Comparison of ENCODE assay signal across 19 cellular contexts in genomic region chr22:27239520-27239919, GRCh38.
DNase-seq lines count a peak whose midpoint lies in the region; ATAC-seq and TF ChIP-seq lines count a peak whose summit lies in the region.
"Had no signal": no experiment of that assay in that cellular context is flagged by ENCODE, and none has a peak within 500 bp of the region (broad histone marks: within the 10 kb centered on the region; RNA-seq: fewer than 3 reads in every experiment).

No MANE protein-coding gene starts in this region.

- intact Hi-C loops in lower leg skin (cut with DNase I; ENCODE audit: low total_unique reads): no loop called here

- no peaks in the 10 kb centered on the region for H3K4me1 Mint-ChIP-seq in activated naive CD8-positive, alpha-beta T cell treated with anti-CD3 and anti-CD28 coated beads for 36 hours
- H3K4me1 Mint-ChIP-seq in naive thymus-derived CD8-positive, alpha-beta T cell: no peaks in the 10 kb centered on the region
- H3K4me1 Mint-ChIP-seq: activated CD4-positive, alpha-beta T cell treated with anti-CD3 and anti-CD28 coated beads for 36 hours; activated naive CD8-positive, alpha-beta T cell treated with anti-CD3 and anti-CD28 coated beads, Interleukin-2, amount 10 ng/mL, durations not matched to agents 7 days and 5 days; activated T-helper 17 cell treated with anti-CD3 and anti-CD28 coated beads, Interleukin-2, amount 50 U/mL, for 72 hours; CD4-positive, CD25-positive, alpha-beta regulatory T cell had no signal

- no peak overlapping the region for H2AFZ ChIP-seq in hepatocyte

- H3K4me2 ChIP-seq in hepatocyte: no peak overlapping the region

- TF ChIP-seq CTCF in HEK293 (tag by site-specific recombination; IDR thresholded peaks at IDR 0.05) (no peak), choroid plexus epithelial cell (conservative IDR thresholded peaks at IDR 0.05; ENCODE audit: low read depth, low read length) (peak; percentile 41), hepatocyte (IDR thresholded peaks at IDR 0.05; ENCODE audit: poor library complexity) (no peak), retinal pigment epithelial cell (conservative IDR thresholded peaks at IDR 0.05; ENCODE audit: low read depth, low read length) (peak; percentile 1), lower leg skin (IDR thresholded peaks at IDR 0.05) (no peak)

- CTCF ChIA-PET in HEK293 (lab: Yijun Ruan, JAX): interaction anchor here (1.1 to 1.2 kb wide), 2 partner anchors 9 to 105 kb away, joined by 3 to 5 read pairs; no protein-coding TSS in a partner anchor

- H3K9me3 ChIP-seq in HEK293 (ENCODE audit: control insufficient read depth, insufficient read depth, low read depth, low read length) (no peaks in the 10 kb centered on the region), hepatocyte (ENCODE audit: low read depth) (no peaks in the 10 kb centered on the region)
- H3K9me3 ChIP-seq: body of pancreas, suprapubic skin had no signal

- POLR2A ChIA-PET in HEK293 (lab: Yijun Ruan, JAX): interaction anchor here (0.7 to 1.6 kb wide), 8 partner anchors 15 to 561 kb away, joined by 3 to 5 read pairs (median 4); no protein-coding TSS in a partner anchor
- POLR2A ChIA-PET in naive thymus-derived CD8-positive, alpha-beta T cell (lab: Charles Lee): no interaction called here

- H3K9me2 ChIP-seq in hepatocyte (replicated peaks; ENCODE audit: insufficient read depth): no peaks in the 10 kb centered on the region

- H3K9me3 Mint-ChIP-seq in activated naive CD8-positive, alpha-beta T cell treated with anti-CD3 and anti-CD28 coated beads for 36 hours: peaks cover 1% of the 10 kb centered on the region
- H3K9me3 Mint-ChIP-seq in naive thymus-derived CD8-positive, alpha-beta T cell: peaks cover 0 to 7% (median 0%) of the 10 kb centered on the region in 9 donors
- H3K9me3 Mint-ChIP-seq: activated naive CD8-positive, alpha-beta T cell treated with anti-CD3 and anti-CD28 coated beads, Interleukin-2, amount 10 ng/mL, durations not matched to agents 7 days and 5 days; activated T-helper 17 cell treated with anti-CD3 and anti-CD28 coated beads, Interleukin-2, amount 50 U/mL, for 72 hours; CD4-positive, CD25-positive, alpha-beta regulatory T cell had no signal

- H3K4me3 Mint-ChIP-seq in activated naive CD8-positive, alpha-beta T cell treated with anti-CD3 and anti-CD28 coated beads for 36 hours: no peak overlapping the region
- no peak overlapping the region for H3K4me3 Mint-ChIP-seq in naive thymus-derived CD8-positive, alpha-beta T cell
- H3K4me3 Mint-ChIP-seq: activated CD4-positive, alpha-beta T cell treated with anti-CD3 and anti-CD28 coated beads for 36 hours; activated naive CD8-positive, alpha-beta T cell treated with anti-CD3 and anti-CD28 coated beads, Interleukin-2, amount 10 ng/mL, durations not matched to agents 7 days and 5 days; activated T-helper 17 cell treated with anti-CD3 and anti-CD28 coated beads, Interleukin-2, amount 50 U/mL, for 72 hours; CD4-positive, CD25-positive, alpha-beta regulatory T cell had no signal

- no peaks in the 10 kb centered on the region for H3K79me2 ChIP-seq in hepatocyte

- no peak for TF ChIP-seq POLR2A in lower leg skin (IDR thresholded peaks at IDR 0.05)

- DNase-seq in choroid plexus epithelial cell (ENCODE audit: low read depth) (no peak), hepatocyte (ENCODE audit: low spot score) (no peak), retinal pigment epithelial cell (ENCODE audit: low read depth) (no peak), NCI-H1105 treated with DMSO at 0.1 percent for 48 hours (lab: John Stamatoyannopoulos, UW) (no peak), lower leg skin (ENCODE audit: low spot score in 2 of 2) (no peak)
- no peak for DNase-seq in activated naive CD8-positive, alpha-beta T cell treated with anti-CD3 and anti-CD28 coated beads for 36 hours
- no peak for DNase-seq in naive thymus-derived CD8-positive, alpha-beta T cell
- DNase-seq: activated CD4-positive, alpha-beta T cell treated with anti-CD3 and anti-CD28 coated beads for 36 hours; activated naive CD8-positive, alpha-beta T cell treated with anti-CD3 and anti-CD28 coated beads, Interleukin-2, amount 10 ng/mL, durations not matched to agents 7 days and 5 days; CD4-positive, CD25-positive, alpha-beta regulatory T cell; midbrain; NCI-H1417; NCI-H510A; T-helper 1 cell had no signal

- H4K20me1 ChIP-seq in hepatocyte (ENCODE audit: insufficient read depth, poor library complexity, severe bottlenecking): no peaks in the 10 kb centered on the region

- peak overlapping the region; percentile 59 for H3K27ac ChIP-seq in HEK293 (ENCODE audit: extremely low read depth, low read depth, low read length)
- H3K27ac ChIP-seq in hepatocyte: peak overlapping the region; percentile 74
- H3K27ac ChIP-seq: body of pancreas, suprapubic skin had no signal

- WGBS in hepatocyte (ENCODE audit: low lambda C conversion rate, missing lambda C conversion rate): 70% methylated on average over 4 of the region's 4 CpGs
- WGBS in lower leg skin, 2 donors: 77 to 85% methylated on average over 4 of the region's 4 CpGs

- H3K27ac Mint-ChIP-seq in activated naive CD8-positive, alpha-beta T cell treated with anti-CD3 and anti-CD28 coated beads for 36 hours: no peak overlapping the region
- H3K27ac Mint-ChIP-seq in naive thymus-derived CD8-positive, alpha-beta T cell: no peak overlapping the region
- H3K27ac Mint-ChIP-seq: activated CD4-positive, alpha-beta T cell treated with anti-CD3 and anti-CD28 coated beads for 36 hours; activated naive CD8-positive, alpha-beta T cell treated with anti-CD3 and anti-CD28 coated beads, Interleukin-2, amount 10 ng/mL, durations not matched to agents 7 days and 5 days; activated T-helper 17 cell treated with anti-CD3 and anti-CD28 coated beads, Interleukin-2, amount 50 U/mL, for 72 hours; CD4-positive, CD25-positive, alpha-beta regulatory T cell had no signal

- ATAC-seq in naive thymus-derived CD8-positive, alpha-beta T cell: no peak
- ATAC-seq: activated CD4-positive, alpha-beta T cell treated with anti-CD3 and anti-CD28 coated beads for 36 hours; activated T-helper 17 cell treated with anti-CD3 and anti-CD28 coated beads, Interleukin-2, amount 50 U/mL, for 72 hours; HepG2 had no signal

- no peaks in the 10 kb centered on the region for H3K27me3 ChIP-seq in hepatocyte
- H3K27me3 ChIP-seq: body of pancreas had no signal

- H3K36me3 Mint-ChIP-seq in activated naive CD8-positive, alpha-beta T cell treated with anti-CD3 and anti-CD28 coated beads for 36 hours: no peaks in the 10 kb centered on the region
- H3K36me3 Mint-ChIP-seq in naive thymus-derived CD8-positive, alpha-beta T cell: no peaks in the 10 kb centered on the region
- H3K36me3 Mint-ChIP-seq: activated naive CD8-positive, alpha-beta T cell treated with anti-CD3 and anti-CD28 coated beads, Interleukin-2, amount 10 ng/mL, durations not matched to agents 7 days and 5 days; CD4-positive, CD25-positive, alpha-beta regulatory T cell had no signal

- H3K27me3 Mint-ChIP-seq in activated naive CD8-positive, alpha-beta T cell treated with anti-CD3 and anti-CD28 coated beads for 36 hours: peaks cover 5% of the 10 kb centered on the region
- H3K27me3 Mint-ChIP-seq in naive thymus-derived CD8-positive, alpha-beta T cell: peaks cover 5 to 40% (median 16%) of the 10 kb centered on the region in 5 donors
- H3K27me3 Mint-ChIP-seq: activated naive CD8-positive, alpha-beta T cell treated with anti-CD3 and anti-CD28 coated beads, Interleukin-2, amount 10 ng/mL, durations not matched to agents 7 days and 5 days had no signal

- H3K4me1 ChIP-seq in HEK293 (ENCODE audit: control insufficient read depth, insufficient read depth, low read length) (peaks cover 10% of the 10 kb centered on the region), hepatocyte (ENCODE audit: insufficient read depth) (peaks cover 27% of the 10 kb centered on the region)

- H3K4me3 ChIP-seq in HEK293 (ENCODE audit: low read depth, low read length): no peak overlapping the region
- no peak overlapping the region for H3K4me3 ChIP-seq in choroid plexus epithelial cell (ENCODE audit: low read depth, low read length)
- H3K4me3 ChIP-seq in hepatocyte: no peak overlapping the region
- no peak overlapping the region for H3K4me3 ChIP-seq in retinal pigment epithelial cell (ENCODE audit: low read length)
- no peak overlapping the region for H3K4me3 ChIP-seq in lower leg skin (ENCODE audit: low read depth, poor library complexity, severe bottlenecking)
- H3K4me3 ChIP-seq: body of pancreas, suprapubic skin had no signal

- no peaks in the 10 kb centered on the region for H3K36me3 ChIP-seq in HEK293 (ENCODE audit: control insufficient read depth in 2 of 2, insufficient read depth in 1 of 2, low read length in 2 of 2)
- H3K36me3 ChIP-seq in hepatocyte (replicated peaks; ENCODE audit: insufficient read depth, low read depth): no peaks in the 10 kb centered on the region
- H3K36me3 ChIP-seq: suprapubic skin had no signal

TF ChIP-seq in HEK293, 187 proteins besides CTCF, POLR2A, EP300 and RAD21 (continues in another document):
- TF ChIP-seq ZNF16 (tag by site-specific recombination; IDR thresholded peaks at IDR 0.05; ENCODE audit: low read depth): peak; percentile 51; the same call in 1 of the 2 replicates
- no peak for TF ChIP-seq ZNF112 (tag by site-specific recombination; IDR thresholded peaks at IDR 0.05)
- TF ChIP-seq OSR2 (tag by site-specific recombination; IDR thresholded peaks at IDR 0.05): no peak
- TF ChIP-seq KLF7 (tag by site-specific recombination; IDR thresholded peaks at IDR 0.05; ENCODE audit: borderline replicate concordance): no peak
- no peak for TF ChIP-seq ZNF521 (tag by site-specific recombination; IDR thresholded peaks at IDR 0.05)
- TF ChIP-seq ZNF335 (tag by site-specific recombination; conservative IDR thresholded peaks at IDR 0.05): 0 out of 2 replicates have a peak, but pooled peaks have one; percentile 7
- TF ChIP-seq ZNF24 (tag by site-specific recombination; IDR thresholded peaks at IDR 0.05): no peak
- 0 out of 2 replicates have a peak, but pooled peaks have one; percentile 15 for TF ChIP-seq ZBTB48 (tag by site-specific recombination; IDR thresholded peaks at IDR 0.05)
- TF ChIP-seq ZSCAN18 (tag by site-specific recombination; IDR thresholded peaks at IDR 0.05): no peak
- TF ChIP-seq MYNN (tag by site-specific recombination; IDR thresholded peaks at IDR 0.05; ENCODE audit: borderline replicate concordance): no peak
- TF ChIP-seq ZNF391 (tag by site-specific recombination; IDR thresholded peaks at IDR 0.05; ENCODE audit: borderline replicate concordance, low read depth): no peak

Comparison
In these comparisons a context has a peak if more than half of its experiments do, and no peak if none do; other contexts are left out.
1. CTCF ChIP-seq: peak in choroid plexus epithelial cell (single experiment) and retinal pigment epithelial cell (single experiment); none in HEK293 (single experiment), hepatocyte (single experiment) and lower leg skin (0 of 3).